Comparison of ENCODE assay signal across 16 cellular contexts in genomic region chr18:59202258-59202820, GRCh38.
DNase-seq lines count a peak whose midpoint lies in the region; ATAC-seq and TF ChIP-seq lines count a peak whose summit lies in the region.
"Had no signal": no experiment of that assay in that cellular context is flagged by ENCODE, and none has a peak within 500 bp of the region (broad histone marks: within the 10 kb centered on the region; RNA-seq: fewer than 3 reads in every experiment).

No MANE protein-coding gene starts in this region.

- peaks cover 16% of the 10 kb centered on the region for H3K27me3 ChIP-seq in brain microvascular endothelial cell (replicated peaks)
- H3K27me3 ChIP-seq: MG63, SJCRH30 had no signal

- no peaks in the 10 kb centered on the region for H3K36me3 ChIP-seq in brain microvascular endothelial cell (replicated peaks)
- H3K36me3 ChIP-seq: MG63, SJCRH30 had no signal

- TF ChIP-seq CTCF in brain microvascular endothelial cell (IDR thresholded peaks at IDR 0.05; ENCODE audit: low read depth, low read length, missing control alignments) = no peak

- in situ Hi-C loops in brain microvascular endothelial cell (cut with HindIII; ENCODE audit: low pct_ligation_motif_present, low sequenced_read_pairs) = no loop called here

- ATAC-seq in HG03432 (IDR thresholded peaks at IDR 0.05; ENCODE audit: unreplicated experiment) (no peak), HG03521 (IDR thresholded peaks at IDR 0.05; ENCODE audit: unreplicated experiment) (no peak)
- ATAC-seq: CD8-positive, alpha-beta T cell; GM12878 had no signal

- no peak overlapping the region for H3K27ac ChIP-seq in brain microvascular endothelial cell
- H3K27ac ChIP-seq: RWPE1, SJCRH30 had no signal

- H3K4me3 ChIP-seq in brain microvascular endothelial cell (ENCODE audit: low read depth, low read length) = no peak overlapping the region
- H3K4me3 ChIP-seq: GM12878, MG63, SJCRH30 had no signal

- DNase-seq in AG08395 (ENCODE audit: low spot score) = peak; percentile 13
- peak; percentile 15 for DNase-seq in COLO668 (lab: John Stamatoyannopoulos, UW; ENCODE audit: unreplicated experiment)
- DNase-seq in NCI-H1092 treated with DMSO at 0.1 percent for 48 hours (lab: John Stamatoyannopoulos, UW) = peak; percentile 51
- DNase-seq in NCI-H748 treated with DMSO at 0.1 percent for 48 hours (lab: John Stamatoyannopoulos, UW) = peak; percentile 10
- DNase-seq in brain microvascular endothelial cell = no peak
- DNase-seq: CD8-positive, alpha-beta T cell; KG1; MG63; NCI-H2029 treated with DMSO at 0.1 percent for 48 hours; NCI-H510A; T-helper 9 cell had no signal
